24 cellular contexts compared by ENCODE assay signal in the genomic region with DNA sequence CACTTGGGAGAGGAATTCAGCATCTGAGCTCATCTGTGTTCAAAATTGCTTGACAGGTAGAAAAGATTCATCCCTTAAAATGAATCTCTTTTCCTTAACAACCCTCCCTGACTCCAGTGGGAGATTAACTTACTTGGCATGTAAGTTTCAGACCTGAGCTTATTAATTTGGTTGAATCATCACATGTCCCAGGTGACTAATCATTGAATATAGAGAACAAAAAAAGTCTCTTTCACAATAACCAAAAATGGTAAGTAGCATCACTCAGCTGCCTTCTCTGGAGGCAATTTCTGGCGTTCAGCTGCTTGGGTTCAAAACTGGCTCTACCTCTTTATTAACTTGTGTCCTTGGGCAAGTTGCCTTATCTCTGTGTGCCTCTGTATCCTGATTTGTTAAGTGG. TPM values are rescaled to one million over a fixed set of nuclear protein-coding genes. Genes with fewer than 3 reads are reported as not detected.
DNase-seq lines count a peak whose midpoint lies in the region; ATAC-seq, FAIRE-seq and TF ChIP-seq lines count a peak whose summit lies in the region.
"Had no signal": no experiment of that assay in that cellular context is flagged by ENCODE, and none has a peak within 500 bp of the region (broad histone marks: within the 10 kb centered on the region; RNA-seq: fewer than 3 reads in every experiment).

No MANE protein-coding gene starts in this region.

- H3K36me3 ChIP-seq in RWPE2 (ENCODE audit: low read depth) = peaks cover 54% of the 10 kb centered on the region
- H3K36me3 ChIP-seq in WERI-Rb-1 = no peaks in the 10 kb centered on the region
- no peaks in the 10 kb centered on the region for H3K36me3 ChIP-seq in sigmoid colon
- H3K36me3 ChIP-seq: esophagus muscularis mucosa, lower lobe of right lung, upper lobe of left lung had no signal

- H3K4me3 ChIP-seq in RWPE2 (ENCODE audit: severe bottlenecking) = peak overlapping the region; percentile 69
- no peak overlapping the region for H3K4me3 ChIP-seq in WERI-Rb-1 (ENCODE audit: low read depth, low read length)
- no peak overlapping the region for H3K4me3 ChIP-seq in sigmoid colon
- H3K4me3 ChIP-seq: esophagus muscularis mucosa, K562, lower lobe of right lung, upper lobe of left lung had no signal

- no peak for TF ChIP-seq POLR2A in sigmoid colon (IDR thresholded peaks at IDR 0.05)

- DNase-seq in NCI-H82 (lab: John Stamatoyannopoulos, UW) (peak; percentile 16), NCI-H82 treated with DMSO at 0.1 percent for 48 hours (lab: John Stamatoyannopoulos, UW; ENCODE audit: unreplicated experiment) (no peak), RWPE2 (ENCODE audit: low spot score) (no peak), glomerular visceral epithelial cell (ENCODE audit: extremely low spot score) (peak; percentile 23), urothelium cell line (ENCODE audit: low spot score) (peak; percentile 36), WERI-Rb-1 (no peak), sigmoid colon (no peak), DMS114 treated with DMSO at 0.1 percent for 48 hours (lab: John Stamatoyannopoulos, UW; ENCODE audit: unreplicated experiment) (no peak)
- DNase-seq: activated CD4-positive, alpha-beta T cell treated with anti-CD3 and anti-CD28 coated beads, Interleukin-2, amount 10 ng/mL, durations not matched to agents 24 days and 14 days; activated naive CD8-positive, alpha-beta T cell treated with anti-CD3 and anti-CD28 coated beads for 36 hours; activated T-cell treated with anti-CD3 and anti-CD28 coated beads, Interleukin-2, amount 50 U/mL, for 24 hours; CD4-positive, alpha-beta T cell; GDM1; hippocampal formation; lower lobe of right lung; NCI-H1436; retina; Right ventricle myocardium superior; stimulated activated CD8-positive, alpha-beta memory T cell treated with anti-CD3 and anti-CD28 coated beads, Interleukin-4, amount 100 ng/mL, for 48 hours; upper lobe of left lung had no signal

- no peak for FAIRE-seq in urothelium cell line (lab: Jason Lieb, UNC)
- FAIRE-seq: K562 had no signal

- H3K9me3 ChIP-seq in RWPE2 (ENCODE audit: severe bottlenecking) (no peaks in the 10 kb centered on the region), WERI-Rb-1 (ENCODE audit: severe bottlenecking) (no peaks in the 10 kb centered on the region), sigmoid colon (no peaks in the 10 kb centered on the region)
- H3K9me3 ChIP-seq: esophagus muscularis mucosa, lower lobe of right lung, upper lobe of left lung had no signal

- WGBS in sigmoid colon, 2 donors = 77 to 89% methylated on average over 1 of the region's 1 CpG

- no peaks in the 10 kb centered on the region for H3K27me3 ChIP-seq in RWPE2 (ENCODE audit: insufficient read depth, poor library complexity, severe bottlenecking)
- H3K27me3 ChIP-seq in WERI-Rb-1 (ENCODE audit: insufficient read depth, low read depth, severe bottlenecking) = peaks cover 41% of the 10 kb centered on the region
- H3K27me3 ChIP-seq in sigmoid colon = peaks cover 8 to 35% (median 10%) of the 10 kb centered on the region in 3 donors

- TF ChIP-seq EP300 in sigmoid colon (IDR thresholded peaks at IDR 0.05) = no peak

- intact Hi-C loops in sigmoid colon (cut with DNase I) = no loop called here

- peak; percentile 48 for ATAC-seq in RWPE2 (ENCODE audit: low read depth)
- ATAC-seq: K562, lower lobe of right lung had no signal

- H3K27ac ChIP-seq in RWPE2 (ENCODE audit: poor library complexity, severe bottlenecking) (peak overlapping the region; percentile 95), WERI-Rb-1 (no peak overlapping the region), sigmoid colon (no peak overlapping the region)
- H3K27ac ChIP-seq: 22Rv1, esophagus muscularis mucosa, lower lobe of right lung, upper lobe of left lung had no signal

- TF ChIP-seq CTCF in RWPE2 (IDR thresholded peaks at IDR 0.05; ENCODE audit: poor library complexity, severe bottlenecking) (no peak), WERI-Rb-1 (IDR thresholded peaks at IDR 0.05; ENCODE audit: low read depth, low read length) (no peak), sigmoid colon (IDR thresholded peaks at IDR 0.05) (no peak)

- H3K4me1 ChIP-seq in RWPE2 (ENCODE audit: insufficient read depth, poor library complexity, severe bottlenecking) = peaks cover 34% of the 10 kb centered on the region
- peaks cover 0 to 18% (median 17%) of the 10 kb centered on the region in 4 donors for H3K4me1 ChIP-seq in sigmoid colon

RNA-seq across cellular contexts. Expression of a gene that starts 2.9 kb away (rescaled TPM):
- 1 to 10 TPM; 1.4 to 6.9 (median 3.8) TPM for total RNA-seq in sigmoid colon
- 1 to 10 TPM; 1.8 to 3.9 (median 3.4) TPM for polyA plus RNA-seq in sigmoid colon
- total RNA-seq: activated CD4-positive, alpha-beta T cell treated with anti-CD3 and anti-CD28 coated beads, Interleukin-2, amount 10 ng/mL, durations not matched to agents 24 days and 14 days; CD4-positive, alpha-beta T cell; chondrocyte; K562; Right ventricle myocardium superior had no signal
- polyA plus RNA-seq: K562 had no signal

RNA-seq across cellular contexts. Expression of a gene that starts 53.6 kb away (rescaled TPM):
- not detected for total RNA-seq in sigmoid colon
- polyA plus RNA-seq in sigmoid colon = 1 to 10 TPM in 1 of 3 donors, not detected in 2; 1.8 TPM
- total RNA-seq: activated CD4-positive, alpha-beta T cell treated with anti-CD3 and anti-CD28 coated beads, Interleukin-2, amount 10 ng/mL, durations not matched to agents 24 days and 14 days; activated naive CD8-positive, alpha-beta T cell treated with anti-CD3 and anti-CD28 coated beads for 36 hours; CD4-positive, alpha-beta T cell; chondrocyte; esophagus muscularis mucosa; K562; lower lobe of right lung; Right ventricle myocardium superior; upper lobe of left lung had no signal
- polyA plus RNA-seq: K562 had no signal

Comparison
In these comparisons a context has a peak if more than half of its experiments do, and no peak if none do; other contexts are left out.
1. DNase-seq: peak in NCI-H82 (single experiment), glomerular visceral epithelial cell (single experiment) and urothelium cell line (single experiment); none in NCI-H82 treated with DMSO at 0.1 percent for 48 hours (single experiment), RWPE2 (single experiment), WERI-Rb-1 (single experiment), sigmoid colon (single experiment) and DMS114 treated with DMSO at 0.1 percent for 48 hours (single experiment).